25 cellular contexts compared by ENCODE assay signal in the genomic region with DNA sequence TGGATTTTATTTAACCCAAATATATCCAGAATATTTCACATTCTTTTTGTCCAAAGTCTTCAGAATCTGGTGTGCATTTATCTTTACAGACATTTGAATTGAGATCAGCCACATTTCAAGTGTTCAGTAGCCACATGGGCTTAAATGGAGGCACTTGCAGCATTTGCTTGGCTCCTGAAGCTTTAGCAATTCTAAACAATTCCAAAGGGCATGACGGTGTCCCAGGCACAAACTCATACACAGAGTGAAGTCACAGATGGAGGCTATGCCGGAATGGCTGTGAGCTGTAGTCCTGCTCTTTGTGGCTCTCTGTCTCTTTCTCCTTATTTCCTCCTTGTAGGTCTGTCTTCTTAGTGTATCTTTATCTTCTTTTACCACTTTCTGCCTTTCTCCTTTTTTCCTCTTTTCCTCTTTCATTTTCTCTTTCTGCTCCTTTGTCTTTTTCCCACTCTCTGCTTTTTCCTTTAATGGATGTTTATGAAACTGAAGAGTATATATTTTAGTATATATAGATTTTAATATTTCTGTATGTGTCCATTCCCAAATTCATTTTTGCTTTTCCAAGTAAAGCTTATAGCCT. TPM values are rescaled to one million over a fixed set of nuclear protein-coding genes. Genes with fewer than 3 reads are reported as not detected.
DNase-seq lines count a peak whose midpoint lies in the region; ATAC-seq and TF ChIP-seq lines count a peak whose summit lies in the region.
"Had no signal": no experiment of that assay in that cellular context is flagged by ENCODE, and none has a peak within 500 bp of the region (broad histone marks: within the 10 kb centered on the region; RNA-seq: fewer than 3 reads in every experiment).

No MANE protein-coding gene starts in this region.

- H3K36me3 ChIP-seq in ascending aorta: peaks cover 0 to 5% of the 10 kb centered on the region in 2 donors
- peaks cover 2 to 60% (median 12%) of the 10 kb centered on the region in 6 donors for H3K36me3 ChIP-seq in spleen
- H3K36me3 ChIP-seq: Peyer's patch had no signal

- H3K4me3 Mint-ChIP-seq in activated naive CD4-positive, alpha-beta T cell treated with anti-CD3 and anti-CD28 coated beads, Interleukin-2, amount 50 U/mL, for 24 hours: no peak overlapping the region
- H3K4me3 Mint-ChIP-seq in activated naive CD4-positive, alpha-beta T cell treated with anti-CD3 and anti-CD28 coated beads, Interleukin-2, amount 10 ng/mL, durations not matched to agents 7 days and 5 days: no peak overlapping the region
- H3K4me3 Mint-ChIP-seq in naive thymus-derived CD8-positive, alpha-beta T cell: peak overlapping the region in 8 of 10 donors; percentile 16 to 88 (median 72)
- H3K4me3 Mint-ChIP-seq: activated B cell treated with CpG ODN at 0.5 μM for 24 hours; activated CD4-positive, alpha-beta memory T cell treated with anti-CD3 and anti-CD28 coated beads for 36 hours; stimulated activated effector memory CD8-positive, alpha-beta T cell treated with anti-CD3 and anti-CD28 coated beads, Interleukin-12 subunit alpha, Interleukin-12 subunit beta, amount 100 ng/mL, for 72 hours had no signal

- peaks cover 9 to 44% of the 10 kb centered on the region in 2 donors for H3K4me1 ChIP-seq in ascending aorta
- no peaks in the 10 kb centered on the region for H3K4me1 ChIP-seq in foreskin keratinocyte
- peaks cover 3 to 64% (median 27%) of the 10 kb centered on the region in 6 donors for H3K4me1 ChIP-seq in spleen

- H3K27ac Mint-ChIP-seq in activated naive CD4-positive, alpha-beta T cell treated with anti-CD3 and anti-CD28 coated beads, Interleukin-2, amount 50 U/mL, for 24 hours: peak overlapping the region; percentile 92
- no peak overlapping the region for H3K27ac Mint-ChIP-seq in activated naive CD4-positive, alpha-beta T cell treated with anti-CD3 and anti-CD28 coated beads, Interleukin-2, amount 10 ng/mL, durations not matched to agents 7 days and 5 days
- peak overlapping the region; percentile 92 to 99 (median 98) for H3K27ac Mint-ChIP-seq in naive thymus-derived CD8-positive, alpha-beta T cell
- H3K27ac Mint-ChIP-seq: activated CD4-positive, alpha-beta memory T cell treated with anti-CD3 and anti-CD28 coated beads for 36 hours had no signal

- no peak for TF ChIP-seq POLR2A in spleen (IDR thresholded peaks at IDR 0.05)

- intact Hi-C loops in ascending aorta (cut with DNase I): no loop called here
- intact Hi-C loops in spleen (cut with DNase I; ENCODE audit: low total_unique reads): loop anchor here (10.0 kb wide), 1 partner anchor 151 kb away; a partner anchor contains a TSS

- no peaks in the 10 kb centered on the region for H3K27me3 Mint-ChIP-seq in activated naive CD4-positive, alpha-beta T cell treated with anti-CD3 and anti-CD28 coated beads, Interleukin-2, amount 50 U/mL, for 24 hours
- no peaks in the 10 kb centered on the region for H3K27me3 Mint-ChIP-seq in activated naive CD4-positive, alpha-beta T cell treated with anti-CD3 and anti-CD28 coated beads, Interleukin-2, amount 10 ng/mL, durations not matched to agents 7 days and 5 days
- H3K27me3 Mint-ChIP-seq in naive thymus-derived CD8-positive, alpha-beta T cell: no peaks in the 10 kb centered on the region
- H3K27me3 Mint-ChIP-seq: activated B cell treated with CpG ODN at 0.5 μM for 24 hours; activated CD4-positive, alpha-beta memory T cell treated with anti-CD3 and anti-CD28 coated beads for 36 hours had no signal

- H3K9me3 ChIP-seq in ascending aorta: no peaks in the 10 kb centered on the region
- H3K9me3 ChIP-seq in spleen: no peaks in the 10 kb centered on the region
- H3K9me3 ChIP-seq: Peyer's patch, transverse colon had no signal

- H3K36me3 Mint-ChIP-seq in activated naive CD4-positive, alpha-beta T cell treated with anti-CD3 and anti-CD28 coated beads, Interleukin-2, amount 50 U/mL, for 24 hours: peaks cover 16% of the 10 kb centered on the region
- peaks cover 43% of the 10 kb centered on the region for H3K36me3 Mint-ChIP-seq in activated naive CD4-positive, alpha-beta T cell treated with anti-CD3 and anti-CD28 coated beads, Interleukin-2, amount 10 ng/mL, durations not matched to agents 7 days and 5 days
- peaks cover 0 to 20% (median 13%) of the 10 kb centered on the region in 3 donors for H3K36me3 Mint-ChIP-seq in naive thymus-derived CD8-positive, alpha-beta T cell

- no peaks in the 10 kb centered on the region for H3K27me3 ChIP-seq in ascending aorta
- H3K27me3 ChIP-seq in foreskin keratinocyte: no peaks in the 10 kb centered on the region
- no peaks in the 10 kb centered on the region for H3K27me3 ChIP-seq in spleen (replicated peaks in 1 of 7)
- H3K27me3 ChIP-seq: Peyer's patch, transverse colon had no signal

- no peaks in the 10 kb centered on the region for H3K9me3 Mint-ChIP-seq in activated naive CD4-positive, alpha-beta T cell treated with anti-CD3 and anti-CD28 coated beads, Interleukin-2, amount 50 U/mL, for 24 hours
- H3K9me3 Mint-ChIP-seq in activated naive CD4-positive, alpha-beta T cell treated with anti-CD3 and anti-CD28 coated beads, Interleukin-2, amount 10 ng/mL, durations not matched to agents 7 days and 5 days: no peaks in the 10 kb centered on the region
- H3K9me3 Mint-ChIP-seq in naive thymus-derived CD8-positive, alpha-beta T cell: no peaks in the 10 kb centered on the region
- H3K9me3 Mint-ChIP-seq: activated B cell treated with CpG ODN at 0.5 μM for 24 hours; activated CD4-positive, alpha-beta memory T cell treated with anti-CD3 and anti-CD28 coated beads for 36 hours; stimulated activated effector memory CD8-positive, alpha-beta T cell treated with anti-CD3 and anti-CD28 coated beads, Interleukin-12 subunit alpha, Interleukin-12 subunit beta, amount 100 ng/mL, for 72 hours had no signal

- H3K27ac ChIP-seq in ascending aorta: peak overlapping the region; percentile 72 to 81
- no peak overlapping the region for H3K27ac ChIP-seq in foreskin keratinocyte
- H3K27ac ChIP-seq in spleen: peak overlapping the region in 4 of 8 donors; percentile 5 to 56 (median 37)
- H3K27ac ChIP-seq: epithelial cell of prostate had no signal

- ATAC-seq in naive thymus-derived CD8-positive, alpha-beta T cell: no peak
- ATAC-seq in foreskin keratinocyte (no peak), HG02938 (IDR thresholded peaks at IDR 0.05; ENCODE audit: unreplicated experiment) (no peak)
- ATAC-seq: left cardiac atrium; stimulated activated effector memory CD8-positive, alpha-beta T cell treated with anti-CD3 and anti-CD28 coated beads, Interleukin-12 subunit alpha, Interleukin-12 subunit beta, amount 100 ng/mL, for 72 hours had no signal

- TF ChIP-seq CTCF in ascending aorta (IDR thresholded peaks at IDR 0.05) (no peak), foreskin fibroblast (IDR thresholded peaks at IDR 0.05; ENCODE audit: low read depth, low read length) (no peak), foreskin keratinocyte (conservative IDR thresholded peaks at IDR 0.05) (no peak), spleen (IDR thresholded peaks at IDR 0.05 in 8 of 11, conservative IDR thresholded peaks at IDR 0.05 in 3 of 11) (no peak)

- CTCF ChIA-PET in activated naive CD4-positive, alpha-beta T cell treated with anti-CD3 and anti-CD28 coated beads, Interleukin-2, amount 10 ng/mL, durations not matched to agents 7 days and 5 days (lab: Charles Lee): no interaction called here

- DNase-seq in activated naive CD4-positive, alpha-beta T cell treated with anti-CD3 and anti-CD28 coated beads, Interleukin-2, amount 10 ng/mL, durations not matched to agents 7 days and 5 days: no peak
- DNase-seq in ascending aorta (ENCODE audit: low spot score in 2 of 2): no peak
- no peak for DNase-seq in naive thymus-derived CD8-positive, alpha-beta T cell
- DNase-seq in foreskin fibroblast: no peak
- DNase-seq in foreskin keratinocyte: no peak
- DNase-seq in spleen: no peak
- DNase-seq: activated B cell treated with CpG ODN at 0.5 μM for 24 hours; activated CD4-positive, alpha-beta memory T cell treated with anti-CD3 and anti-CD28 coated beads for 36 hours; activated T-cell treated with anti-CD3 and anti-CD28 coated beads for 4 hours; AML-193; cerebellar nuclear complex; DND-41; effector CD4-positive, alpha-beta T cell; Karpas-422; left cardiac atrium; mesenchymal stem cell; NCI-H187; NCI-H526; Peyer's patch; transverse colon had no signal

- 93 to 98% (median 96%) methylated on average over 2 of the region's 2 CpGs for WGBS in spleen, 5 donors

- H3K4me3 ChIP-seq in ascending aorta (no peak overlapping the region), foreskin fibroblast (ENCODE audit: low read depth in 1 of 2, low read length in 2 of 2) (no peak overlapping the region), spleen (no peak overlapping the region)
- H3K4me3 ChIP-seq: Peyer's patch, smooth muscle cell, transverse colon had no signal

- peaks cover 95% of the 10 kb centered on the region for H3K4me1 Mint-ChIP-seq in activated naive CD4-positive, alpha-beta T cell treated with anti-CD3 and anti-CD28 coated beads, Interleukin-2, amount 50 U/mL, for 24 hours
- peaks cover 48% of the 10 kb centered on the region for H3K4me1 Mint-ChIP-seq in activated naive CD4-positive, alpha-beta T cell treated with anti-CD3 and anti-CD28 coated beads, Interleukin-2, amount 10 ng/mL, durations not matched to agents 7 days and 5 days
- H3K4me1 Mint-ChIP-seq in naive thymus-derived CD8-positive, alpha-beta T cell: peaks cover 44 to 98% (median 91%) of the 10 kb centered on the region in 4 donors

- POLR2A ChIA-PET in naive thymus-derived CD8-positive, alpha-beta T cell (lab: Charles Lee): interaction anchor here (1.8 to 7.4 kb wide), 2 partner anchors 153 to 348 kb away, joined by 6 to 71 read pairs; a partner anchor contains a TSS

RNA-seq across cellular contexts. Expression of a gene that starts 7.7 kb away (rescaled TPM):
- 2.8 TPM for total RNA-seq in ascending aorta
- 10 to 100 TPM; 10.9 to 12.7 TPM for total RNA-seq in naive thymus-derived CD8-positive, alpha-beta T cell
- 1 to 10 TPM; 1.8 to 4.0 (median 3.2) TPM for polyA plus RNA-seq in naive thymus-derived CD8-positive, alpha-beta T cell
- total RNA-seq in foreskin keratinocyte: 0.63 and 1.3 TPM in 2 replicates
- 0.69 and 0.86 TPM in 2 replicates for polyA plus RNA-seq in foreskin keratinocyte
- total RNA-seq in spleen: 10 to 100 TPM in 1 of 7 donors, 1 to 10 TPM in 6; 3.6 to 12.9 (median 5.1) TPM
- 1 to 10 TPM; 1.2 to 1.5 (median 1.3) TPM for polyA plus RNA-seq in spleen

Comparison
In these comparisons a context has a peak if more than half of its experiments do, and no peak if none do; other contexts are left out.
1. H3K4me3 Mint-ChIP-seq: peak in naive thymus-derived CD8-positive, alpha-beta T cell (8 of 10); none in activated naive CD4-positive, alpha-beta T cell treated with anti-CD3 and anti-CD28 coated beads, Interleukin-2, amount 50 U/mL, for 24 hours (single experiment) and activated naive CD4-positive, alpha-beta T cell treated with anti-CD3 and anti-CD28 coated beads, Interleukin-2, amount 10 ng/mL, durations not matched to agents 7 days and 5 days (single experiment).